ENCODE assay signal across 8 cellular contexts in genomic region chr4:173014113-173014558, GRCh38.
DNase-seq lines count a peak whose midpoint lies in the region; ATAC-seq and TF ChIP-seq lines count a peak whose summit lies in the region.

No MANE protein-coding gene starts in this region.

- no peak for TF ChIP-seq EP300 in suprapubic skin (IDR thresholded peaks at IDR 0.05)

- intact Hi-C loops in mucosa of descending colon (cut with DNase I, micrococcal nuclease) = loop anchor here (5.0 to 10.0 kb wide), 2 partner anchors 241 to 403 kb away; no protein-coding TSS in a partner anchor

- no peaks in the 10 kb centered on the region for H3K4me1 ChIP-seq in mucosa of descending colon (ENCODE audit: low read depth)
- H3K4me1 ChIP-seq in suprapubic skin = no peaks in the 10 kb centered on the region

- H3K27me3 ChIP-seq in suprapubic skin = no peaks in the 10 kb centered on the region

- TF ChIP-seq CTCF in mucosa of descending colon (IDR thresholded peaks at IDR 0.05) (no peak), suprapubic skin (IDR thresholded peaks at IDR 0.05) (no peak)

- TF ChIP-seq POLR2A in suprapubic skin (IDR thresholded peaks at IDR 0.05) = no peak

- DNase-seq in ELR (ENCODE audit: low read depth) (peak; percentile 78), NCI-H146 (lab: John Stamatoyannopoulos, UW) (peak; percentile 40), dermis blood vessel endothelial cell (peak; percentile 73), mucosa of descending colon (no peak), suprapubic skin (ENCODE audit: low spot score in 2 of 2) (no peak), COLO668 (lab: John Stamatoyannopoulos, UW; ENCODE audit: unreplicated experiment) (no peak)

- H3K4me3 ChIP-seq in mucosa of descending colon (no peak overlapping the region), suprapubic skin (no peak overlapping the region)

- WGBS in suprapubic skin = 53% methylated on average over 4 of the region's 4 CpGs

- H3K36me3 ChIP-seq in mucosa of descending colon (ENCODE audit: low read depth) (no peaks in the 10 kb centered on the region), suprapubic skin (no peaks in the 10 kb centered on the region)

- H3K27ac ChIP-seq in suprapubic skin = no peak overlapping the region

- ATAC-seq in mucosa of descending colon = peak; percentile 51
- ATAC-seq in HG02798 (IDR thresholded peaks at IDR 0.05; ENCODE audit: poor library complexity, unreplicated experiment) = no peak
- no peak for ATAC-seq in GM19467 (IDR thresholded peaks at IDR 0.05; ENCODE audit: unreplicated experiment)

- no peaks in the 10 kb centered on the region for H3K9me3 ChIP-seq in mucosa of descending colon
- H3K9me3 ChIP-seq in suprapubic skin = no peaks in the 10 kb centered on the region

Comparison
In these comparisons a context has a peak if more than half of its experiments do, and no peak if none do; other contexts are left out.
1. DNase-seq: peak in ELR (single experiment), NCI-H146 (single experiment) and dermis blood vessel endothelial cell (single experiment); none in mucosa of descending colon (0 of 3), suprapubic skin (0 of 2) and COLO668 (single experiment).